ENCODE assay signal across 8 cellular contexts in the genomic region with DNA sequence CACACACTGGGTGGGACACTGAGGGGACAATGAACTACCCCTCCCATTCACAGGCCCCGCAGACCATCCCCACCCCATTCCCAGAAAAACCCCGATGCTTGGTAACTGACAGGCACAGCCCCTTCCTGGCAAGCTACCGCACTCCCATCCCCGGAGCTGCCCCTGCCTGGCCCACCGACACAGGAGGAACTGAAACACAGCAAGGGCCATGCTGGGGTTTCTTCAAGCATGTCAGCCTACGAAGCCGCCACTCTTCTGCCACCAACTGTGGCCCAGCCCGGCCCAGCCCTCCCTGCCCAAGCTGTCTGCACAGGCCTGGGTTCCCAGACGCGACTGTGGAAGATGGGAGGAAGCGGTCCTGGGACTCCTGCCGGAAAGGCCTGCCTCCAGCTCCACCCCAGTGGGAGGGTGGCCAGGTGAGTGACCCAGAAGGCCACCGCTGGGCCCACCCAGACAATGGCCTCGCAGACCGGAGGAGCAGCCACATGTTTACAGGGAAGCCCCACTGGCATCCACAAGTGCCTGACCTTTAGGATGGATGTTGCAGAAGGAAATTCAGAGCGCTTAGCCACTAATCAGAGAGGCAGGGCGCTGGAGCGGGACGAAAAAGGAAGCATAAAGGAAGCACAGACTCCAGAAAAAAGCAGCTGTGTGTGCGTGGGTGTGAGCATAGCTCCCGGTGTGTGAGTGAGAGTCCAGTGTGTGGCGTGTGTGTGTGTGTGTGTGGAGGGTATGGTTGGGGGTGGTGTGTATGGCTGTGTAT. TPM values are rescaled to one million over a fixed set of nuclear protein-coding genes. Genes with fewer than 3 reads are reported as not detected.
DNase-seq lines count a peak whose midpoint lies in the region; ATAC-seq and TF ChIP-seq lines count a peak whose summit lies in the region.

No MANE protein-coding gene starts in this region.

- POLR2A ChIA-PET in WTC11 (lab: Charles Lee), result no interaction called here

- TF ChIP-seq CTCF in DOHH2 (IDR thresholded peaks at IDR 0.05; ENCODE audit: low read depth, low read length, poor library complexity, severe bottlenecking) (no peak), GM23338 (conservative IDR thresholded peaks at IDR 0.05; ENCODE audit: low read depth in 2 of 2) (no peak), WTC11 (IDR thresholded peaks at IDR 0.05) (no peak)

- H3K27ac ChIP-seq in DOHH2 (ENCODE audit: low read depth, low read length) (peak overlapping the region; percentile 95), GM23338 (ENCODE audit: low read depth) (peak overlapping the region; percentile 45; the same call in 1 of the 2 replicates)

- peaks cover 8% of the 10 kb centered on the region; the same call in 2 of the 3 replicates for H3K36me3 Mint-ChIP-seq in GM23338 (ENCODE audit: low read depth)
- H3K36me3 Mint-ChIP-seq in WTC11, result peaks cover 9% of the 10 kb centered on the region

- H3K9me3 ChIP-seq in DOHH2 (ENCODE audit: control insufficient read depth, insufficient read depth, low read length), result no peaks in the 10 kb centered on the region

- H3K36me3 ChIP-seq in DOHH2 (ENCODE audit: control insufficient read depth, low read length) (peaks cover 73% of the 10 kb centered on the region), GM23338 (ENCODE audit: insufficient read depth) (no peaks in the 10 kb centered on the region)

- CTCF ChIA-PET in WTC11 (lab: Charles Lee), result interaction anchor here (0.6 to 1.5 kb wide), 2 partner anchors 14 to 73 kb away, joined by 3 to 4 read pairs; no protein-coding TSS in a partner anchor

- H3K27me3 Mint-ChIP-seq in GM23338 (ENCODE audit: insufficient read depth, low read depth, poor library complexity) (peaks cover 13% of the 10 kb centered on the region), WTC11 (ENCODE audit: low read depth) (no peaks in the 10 kb centered on the region)

- H3K4me2 ChIP-seq in DOHH2 (ENCODE audit: low read length) (peak overlapping the region; percentile 99), GM23338 (no peak overlapping the region)

- ATAC-seq in GM23338 (no peak), WTC11 (no peak)

- H3K4me1 ChIP-seq in DOHH2 (ENCODE audit: control insufficient read depth, low read length) (peaks cover 84% of the 10 kb centered on the region), GM23338 (ENCODE audit: insufficient read depth) (peaks cover 14% of the 10 kb centered on the region)

- peak overlapping the region; percentile 42; the same call in 1 of the 2 replicates for H3K27ac Mint-ChIP-seq in GM23338
- H3K27ac Mint-ChIP-seq in WTC11, result peak overlapping the region; percentile 20

- H3K27me3 ChIP-seq in DOHH2 (ENCODE audit: control insufficient read depth, low read length) (no peaks in the 10 kb centered on the region), GM23338 (ENCODE audit: insufficient read depth) (no peaks in the 10 kb centered on the region)

- H4K20me1 ChIP-seq in DOHH2 (ENCODE audit: control insufficient read depth, insufficient read depth, low read depth, low read length) (no peaks in the 10 kb centered on the region), GM23338 (replicated peaks; ENCODE audit: insufficient read depth) (no peaks in the 10 kb centered on the region)

- H3K79me2 ChIP-seq in DOHH2 (ENCODE audit: control insufficient read depth, low read length) (peaks cover 74% of the 10 kb centered on the region), GM23338 (replicated peaks; ENCODE audit: insufficient read depth) (no peaks in the 10 kb centered on the region)

- H3K4me3 Mint-ChIP-seq in GM23338, result no peak overlapping the region; the same call in 2 of the 3 replicates
- H3K4me3 Mint-ChIP-seq in WTC11, result no peak overlapping the region

- no peak for DNase-seq in GM23338 (ENCODE audit: low spot score)
- DNase-seq in WTC11 (ENCODE audit: low spot score), result no peak
- DNase-seq in glomerular visceral epithelial cell (ENCODE audit: extremely low spot score), result peak; percentile 37
- peak; percentile 52 for DNase-seq in stimulated activated CD8-positive, alpha-beta memory T cell treated with anti-CD3 and anti-CD28 coated beads, Interleukin-4, amount 100 ng/mL, for 48 hours
- DNase-seq in COLO668 (lab: John Stamatoyannopoulos, UW; ENCODE audit: unreplicated experiment), result no peak
- no peak for DNase-seq in NCI-H1436 (lab: John Stamatoyannopoulos, UW)
- DNase-seq in KG1 (lab: John Stamatoyannopoulos, UW), result no peak

- H3K9me2 ChIP-seq in DOHH2 (replicated peaks; ENCODE audit: control insufficient read depth, low read length) (no peaks in the 10 kb centered on the region), GM23338 (ENCODE audit: insufficient read depth) (0 out of 2 replicates have a peak, but pooled peaks cover 4% of the 10 kb centered on the region)

- H3F3A ChIP-seq in DOHH2 (ENCODE audit: control insufficient read depth, insufficient read depth) (peaks cover 42% of the 10 kb centered on the region), GM23338 (replicated peaks; ENCODE audit: low read depth) (no peaks in the 10 kb centered on the region)

- H3K9me3 Mint-ChIP-seq in GM23338, result no peaks in the 10 kb centered on the region; the same call in 1 of the 3 replicates
- H3K9me3 Mint-ChIP-seq in WTC11, result 0 out of 2 replicates have a peak, but pooled peaks cover 6% of the 10 kb centered on the region

- H2AFZ ChIP-seq in GM23338, result no peak overlapping the region

- H3K4me3 ChIP-seq in DOHH2 (ENCODE audit: low read length) (peak overlapping the region; percentile 83), GM23338 (no peak overlapping the region)

- H3K4me1 Mint-ChIP-seq in GM23338, result peaks cover 39% of the 10 kb centered on the region
- H3K4me1 Mint-ChIP-seq in WTC11, result peaks cover 31% of the 10 kb centered on the region

TF ChIP-seq in GM23338, 12 proteins besides CTCF, POLR2A, EP300 and RAD21 (continues in another document):
- TF ChIP-seq ZNF114 (CRISPR knock-in tag; IDR thresholded peaks at IDR 0.05) (no peak), CREB1 (CRISPR knock-in tag; IDR thresholded peaks at IDR 0.05; ENCODE audit: low read depth) (no peak)

TF ChIP-seq in WTC11, 78 proteins besides CTCF, POLR2A, EP300 and RAD21 (continues in another document):
- TF ChIP-seq, protein P1, sequence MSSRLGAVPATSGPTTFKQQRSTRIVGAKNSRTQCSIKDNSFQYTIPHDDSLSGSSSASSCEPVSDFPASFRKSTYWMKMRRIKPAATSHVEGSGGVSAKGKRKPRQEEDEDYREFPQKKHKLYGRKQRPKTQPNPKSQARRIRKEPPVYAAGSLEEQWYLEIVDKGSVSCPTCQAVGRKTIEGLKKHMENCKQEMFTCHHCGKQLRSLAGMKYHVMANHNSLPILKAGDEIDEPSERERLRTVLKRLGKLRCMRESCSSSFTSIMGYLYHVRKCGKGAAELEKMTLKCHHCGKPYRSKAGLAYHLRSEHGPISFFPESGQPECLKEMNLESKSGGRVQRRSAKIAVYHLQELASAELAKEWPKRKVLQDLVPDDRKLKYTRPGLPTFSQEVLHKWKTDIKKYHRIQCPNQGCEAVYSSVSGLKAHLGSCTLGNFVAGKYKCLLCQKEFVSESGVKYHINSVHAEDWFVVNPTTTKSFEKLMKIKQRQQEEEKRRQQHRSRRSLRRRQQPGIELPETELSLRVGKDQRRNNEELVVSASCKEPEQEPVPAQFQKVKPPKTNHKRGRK (CRISPR knock-in tag; IDR thresholded peaks at IDR 0.05; ENCODE audit: borderline replicate concordance), result no peak
- no peak for TF ChIP-seq FOXP1 (CRISPR knock-in tag; IDR thresholded peaks at IDR 0.05; ENCODE audit: borderline replicate concordance)
- no peak for TF ChIP-seq ZMAT4 (CRISPR knock-in tag; IDR thresholded peaks at IDR 0.05)
- TF ChIP-seq, protein P2, sequence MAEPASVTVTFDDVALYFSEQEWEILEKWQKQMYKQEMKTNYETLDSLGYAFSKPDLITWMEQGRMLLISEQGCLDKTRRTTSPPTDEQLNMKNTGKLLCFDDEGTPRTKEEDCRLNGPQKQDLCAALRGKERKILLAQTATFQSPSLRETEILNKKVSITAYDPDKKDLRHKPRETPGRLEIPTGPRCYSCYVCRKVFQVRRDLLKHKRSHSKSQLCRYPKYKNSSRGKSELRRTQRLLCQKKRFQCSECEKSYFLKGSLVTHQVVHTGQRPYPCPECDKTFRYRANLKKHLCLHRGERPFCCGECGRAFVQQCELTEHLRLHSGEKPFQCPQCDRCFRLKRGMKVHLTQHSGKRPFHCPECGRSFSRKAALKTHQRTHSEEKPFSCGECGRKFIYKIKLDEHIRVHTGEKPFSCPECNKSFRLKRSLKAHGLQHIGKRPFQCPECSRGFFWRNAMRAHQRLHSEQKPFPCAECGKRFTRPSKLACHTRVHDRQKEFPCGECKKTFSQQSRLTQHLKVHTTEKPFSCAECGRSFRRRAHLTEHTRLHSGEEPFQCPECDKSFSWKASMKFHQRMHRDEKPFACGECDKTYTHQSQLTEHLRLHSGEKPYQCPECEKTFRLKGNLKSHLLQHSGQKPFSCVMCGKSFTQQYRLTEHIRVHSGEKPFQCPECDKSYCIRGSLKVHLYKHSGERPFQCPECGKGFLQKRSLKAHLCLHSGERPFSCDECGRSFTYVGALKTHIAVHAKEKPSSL (CRISPR knock-in tag; conservative IDR thresholded peaks at IDR 0.05), result no peak
- no peak for TF ChIP-seq FOXK1 (CRISPR knock-in tag; IDR thresholded peaks at IDR 0.05)
- TF ChIP-seq JAZF1 (CRISPR knock-in tag; IDR thresholded peaks at IDR 0.05), result no peak
- no peak for TF ChIP-seq GABPB1 (CRISPR knock-in tag; IDR thresholded peaks at IDR 0.05)

RNA-seq across cellular contexts. Expression of gene RASSF2, which starts 10.2 kb away (rescaled TPM):
- total RNA-seq in GM23338 (2014; rRNA removed; shearing (Covaris generic)), result 10.0 and 10.5 TPM in 2 replicates
- 1.9 and 2.1 TPM in 2 replicates for polyA plus RNA-seq in GM23338 (2016; fragmentation: Nextera tagmentation; extraction: Ambion mirVana)
- total RNA-seq in WTC11 (2021), result 7.4 to 8.6 TPM (median 8.4 TPM) in 3 replicates

Comparison
In these comparisons a context has a peak if more than half of its experiments do, and no peak if none do; other contexts are left out.
1. DNase-seq: peak in glomerular visceral epithelial cell (single experiment) and stimulated activated CD8-positive, alpha-beta memory T cell treated with anti-CD3 and anti-CD28 coated beads, Interleukin-4, amount 100 ng/mL, for 48 hours (single experiment); none in GM23338 (single experiment), WTC11 (single experiment), COLO668 (single experiment), NCI-H1436 (single experiment) and KG1 (single experiment).